ENCODE assay signal across 23 cellular contexts in genomic region chr6:112717401-112717800, GRCh38.
"Had no signal": no experiment of that assay in that cellular context is flagged by ENCODE, and none has a peak within 500 bp of the region (broad histone marks: within the 10 kb centered on the region; RNA-seq: fewer than 3 reads in every experiment).

No MANE protein-coding gene starts in this region.

- H3K36me3 ChIP-seq: gastrocnemius medialis, heart left ventricle, lower lobe of right lung, prostate gland, right lobe of liver, suprapubic skin had no signal

- H3K4me3 ChIP-seq: gastrocnemius medialis, heart left ventricle, lower lobe of right lung, prostate gland, right lobe of liver, suprapubic skin had no signal

- H3K27me3 ChIP-seq: gastrocnemius medialis, heart left ventricle, right lobe of liver, suprapubic skin had no signal

- DNase-seq: activated CD4-positive, alpha-beta T cell treated with anti-CD3 and anti-CD28 coated beads, Interleukin-2, amount 10 ng/mL, durations not matched to agents 24 days and 14 days; activated CD4-positive, CD25-positive, alpha-beta regulatory T cell; activated CD8-positive, alpha-beta memory T cell treated with anti-CD3 and anti-CD28 coated beads, Interleukin-2, amount 50 U/mL, for 4 hours; activated CD8-positive, alpha-beta T cell treated with anti-CD3 and anti-CD28 coated beads, Interleukin-2, amount 10 ng/mL, durations not matched to agents 7 days and 5 days; activated gamma-delta T cell treated with Interleukin-2 at 50 U/mL for 16 hours; activated T-cell treated with anti-CD3 and anti-CD28 coated beads, Interleukin-2, amount 50 U/mL, for 72 hours; anterior cingulate cortex; cerebellar nuclear complex; effector memory CD4-positive, alpha-beta T cell; gastrocnemius medialis; heart left ventricle; immature natural killer cell; lower lobe of right lung; nephron progenitor cell; occipital lobe; right lobe of liver; stimulated activated naive CD8-positive, alpha-beta T cell treated with anti-CD3 and anti-CD28 coated beads, Interleukin-15, Interleukin-2, amounts not matched to agents 100 U/mL and 50 U/mL, for 24 hours had no signal

- H3K27ac ChIP-seq: gastrocnemius medialis, heart left ventricle, lower lobe of right lung, prostate gland, right lobe of liver, suprapubic skin had no signal

- H3K27me3 Mint-ChIP-seq: activated CD4-positive, alpha-beta T cell treated with anti-CD3 and anti-CD28 coated beads, Interleukin-2, amount 10 ng/mL, durations not matched to agents 24 days and 14 days; activated naive CD8-positive, alpha-beta T cell; dendritic cell treated with granulocyte-macrophage colony-stimulating factor and Interleukin-4, amounts not matched to agents 40 ng/mL and 50 ng/mL, for 4 days; type B pancreatic cell had no signal

- H3K4me1 Mint-ChIP-seq: activated CD4-positive, alpha-beta T cell treated with anti-CD3 and anti-CD28 coated beads, Interleukin-2, amount 10 ng/mL, durations not matched to agents 24 days and 14 days; immature natural killer cell; mesothelial cell of epicardium; nephron progenitor cell had no signal

- H3K36me3 Mint-ChIP-seq: activated naive CD8-positive, alpha-beta T cell; immature natural killer cell; mesothelial cell of epicardium; type B pancreatic cell had no signal

- H3K4me3 Mint-ChIP-seq: activated CD4-positive, alpha-beta T cell treated with anti-CD3 and anti-CD28 coated beads, Interleukin-2, amount 10 ng/mL, durations not matched to agents 24 days and 14 days; activated CD8-positive, alpha-beta T cell treated with anti-CD3 and anti-CD28 coated beads, Interleukin-2, amount 10 ng/mL, durations not matched to agents 7 days and 5 days; activated naive CD8-positive, alpha-beta T cell; activated T-cell treated with anti-CD3 and anti-CD28 coated beads, Interleukin-2, amount 50 U/mL, for 72 hours; dendritic cell treated with granulocyte-macrophage colony-stimulating factor and Interleukin-4, amounts not matched to agents 40 ng/mL and 50 ng/mL, for 4 days; immature natural killer cell; mesothelial cell of epicardium; nephron progenitor cell; type B pancreatic cell had no signal

- H3K4me1 ChIP-seq: gastrocnemius medialis, heart left ventricle, lower lobe of right lung, prostate gland, right lobe of liver, suprapubic skin had no signal

- H3K27ac Mint-ChIP-seq: activated CD4-positive, alpha-beta T cell treated with anti-CD3 and anti-CD28 coated beads, Interleukin-2, amount 10 ng/mL, durations not matched to agents 24 days and 14 days; activated CD8-positive, alpha-beta T cell treated with anti-CD3 and anti-CD28 coated beads, Interleukin-2, amount 10 ng/mL, durations not matched to agents 7 days and 5 days; activated naive CD8-positive, alpha-beta T cell; activated T-cell treated with anti-CD3 and anti-CD28 coated beads, Interleukin-2, amount 50 U/mL, for 72 hours; dendritic cell treated with granulocyte-macrophage colony-stimulating factor and Interleukin-4, amounts not matched to agents 40 ng/mL and 50 ng/mL, for 4 days; immature natural killer cell; mesothelial cell of epicardium; nephron progenitor cell; type B pancreatic cell had no signal

- H3K9me3 Mint-ChIP-seq: activated CD4-positive, alpha-beta T cell treated with anti-CD3 and anti-CD28 coated beads, Interleukin-2, amount 10 ng/mL, durations not matched to agents 24 days and 14 days; dendritic cell treated with granulocyte-macrophage colony-stimulating factor and Interleukin-4, amounts not matched to agents 40 ng/mL and 50 ng/mL, for 4 days; nephron progenitor cell had no signal

- H3K9me3 ChIP-seq: gastrocnemius medialis, lower lobe of right lung, prostate gland, right lobe of liver, suprapubic skin had no signal
